In genomic region chr1:39609618-39610331, GRCh38 we compare ENCODE assay signal across 8 cellular contexts. TPM values are rescaled to one million over a fixed set of nuclear protein-coding genes. Genes with fewer than 3 reads are reported as not detected.
DNase-seq lines count a peak whose midpoint lies in the region; ATAC-seq, FAIRE-seq and TF ChIP-seq lines count a peak whose summit lies in the region.

No MANE protein-coding gene starts in this region.

- WGBS in stomach, 5 donors: 27 to 42% (median 34%) methylated on average over 29 to 42 of the region's 42 CpGs

- peak; percentile 6 for DNase-seq in NK-92 treated with Interleukin-12 subunit alpha and Interleukin-12 subunit beta, amount 100 ng/mL, for 24 hours (lab: John Stamatoyannopoulos, UW)
- DNase-seq in NK-92 (lab: John Stamatoyannopoulos, UW; ENCODE audit: unreplicated experiment) (no peak), NCI-H748 (lab: John Stamatoyannopoulos, UW; ENCODE audit: unreplicated experiment) (peak; percentile 93), endothelial cell of umbilical vein (ENCODE audit: low read depth, low spot score) (peak; percentile 30), stomach (peak; percentile 73)
- peak; percentile 92 for DNase-seq in activated CD8-positive, alpha-beta memory T cell treated with anti-CD3 and anti-CD28 coated beads for 24 hours

- H2AFZ ChIP-seq in endothelial cell of umbilical vein (ENCODE audit: low read depth, low read length): peak overlapping the region; percentile 68

- no peaks in the 10 kb centered on the region for H3K9me3 ChIP-seq in endothelial cell of umbilical vein (replicated peaks; ENCODE audit: control insufficient read depth, insufficient read depth, low read length)
- no peaks in the 10 kb centered on the region for H3K9me3 ChIP-seq in stomach

- BruUV-seq in endothelial cell of umbilical vein (replicated peaks; lab: Mats Ljungman, UMichigan): no TSS peak

- no peak overlapping the region for H3K4me3 ChIP-seq in endothelial cell of umbilical vein (replicated peaks in 1 of 3; ENCODE audit: insufficient read depth in 1 of 3, low read depth in 1 of 3, low read length in 3 of 3)
- H3K4me3 ChIP-seq in stomach: no peak overlapping the region

- H3K4me3 Mint-ChIP-seq in nephron: no peak overlapping the region

- H3K27me3 ChIP-seq in endothelial cell of umbilical vein (ENCODE audit: control insufficient read depth in 2 of 2, insufficient read depth in 2 of 2, low read length in 2 of 2) (peaks cover 0 to 5% of the 10 kb centered on the region in 2 experiments), stomach (peaks cover 0 to 18% (median 0%) of the 10 kb centered on the region in 3 donors)

- peaks cover 7% of the 10 kb centered on the region for H3K36me3 Mint-ChIP-seq in nephron (ENCODE audit: low read depth)

- no peak overlapping the region for H3K27ac ChIP-seq in endothelial cell of umbilical vein (ENCODE audit: insufficient read depth, low read depth, low read length)
- peak overlapping the region in 1 of 5 donors; percentile 21 for H3K27ac ChIP-seq in stomach

- no peak overlapping the region for H3K9ac ChIP-seq in endothelial cell of umbilical vein (replicated peaks; ENCODE audit: extremely low read depth, insufficient read depth, low read length)

- no peak overlapping the region for H3K4me2 ChIP-seq in endothelial cell of umbilical vein (ENCODE audit: insufficient read depth, low read length)

- dilution Hi-C loops in endothelial cell of umbilical vein (cut with MboI; ENCODE audit: extremely low pct_ligation_motif_present, low sequenced_read_pairs): no loop called here

- H3K79me2 ChIP-seq in endothelial cell of umbilical vein (ENCODE audit: control insufficient read depth, insufficient read depth, low read length): no peaks in the 10 kb centered on the region

- peaks cover 5% of the 10 kb centered on the region for H3K4me1 Mint-ChIP-seq in nephron

- no peaks in the 10 kb centered on the region for H3K9me1 ChIP-seq in endothelial cell of umbilical vein (replicated peaks; ENCODE audit: control insufficient read depth, extremely low read depth, insufficient read depth, low read length)

- intact Hi-C loops in endothelial cell of umbilical vein (cut with micrococcal nuclease): no loop called here
- intact Hi-C loops in stomach (cut with DNase I; ENCODE audit: low total_unique reads): loop anchor here (5.0 kb wide), 2 partner anchors 43 to 113 kb away; no protein-coding TSS in a partner anchor

- H4K20me1 ChIP-seq in endothelial cell of umbilical vein (replicated peaks; ENCODE audit: control insufficient read depth, extremely low read depth, insufficient read depth, low read length): no peaks in the 10 kb centered on the region

- CTCF ChIA-PET in endothelial cell of umbilical vein (lab: Charles Lee): interaction anchor here (0.8 to 2.9 kb wide), 10 partner anchors 12 to 511 kb away, joined by 3 to 14 read pairs (median 4); no protein-coding TSS in a partner anchor

- H3K27ac Mint-ChIP-seq in nephron: no peak overlapping the region

- POLR2A ChIA-PET in endothelial cell of umbilical vein (lab: Charles Lee): no interaction called here

- no peaks in the 10 kb centered on the region for H3K4me1 ChIP-seq in endothelial cell of umbilical vein (ENCODE audit: control insufficient read depth, extremely low read depth, insufficient read depth, low read length)
- peaks cover 0 to 18% (median 7%) of the 10 kb centered on the region in 4 donors for H3K4me1 ChIP-seq in stomach

- TF ChIP-seq POLR2A in endothelial cell of umbilical vein (IDR thresholded peaks at IDR 0.05; ENCODE audit: low read depth, low read length): no peak
- no peak for TF ChIP-seq POLR2A in stomach (IDR thresholded peaks at IDR 0.05)

- peak; percentile 83 for FAIRE-seq in endothelial cell of umbilical vein (lab: Jason Lieb, UNC)

- no peaks in the 10 kb centered on the region for H3K27me3 Mint-ChIP-seq in nephron (ENCODE audit: low read depth)

- H3K36me3 ChIP-seq in endothelial cell of umbilical vein (ENCODE audit: control insufficient read depth in 2 of 2, extremely low read depth in 1 of 2, insufficient read depth in 2 of 2, low read length in 2 of 2) (no peaks in the 10 kb centered on the region), stomach (no peaks in the 10 kb centered on the region)

- no peak for TF ChIP-seq EP300 in stomach (IDR thresholded peaks at IDR 0.05)

- H3K9me3 Mint-ChIP-seq in nephron: no peaks in the 10 kb centered on the region

- TF ChIP-seq CTCF in endothelial cell of umbilical vein (IDR thresholded peaks at IDR 0.05; ENCODE audit: extremely low read depth in 1 of 2, insufficient read depth in 1 of 2, low read depth in 1 of 2, low read length in 2 of 2): peak; percentile 88 to 93
- peak; percentile 49 to 64 (median 56) for TF ChIP-seq CTCF in nephron (IDR thresholded peaks at IDR 0.05; ENCODE audit: unreplicated experiment in 3 of 3)
- peak in 3 of 7 experiments; percentile 55 to 75 (median 59) for TF ChIP-seq CTCF in stomach (IDR thresholded peaks at IDR 0.05)

- no peak for ATAC-seq in GM21367 (IDR thresholded peaks at IDR 0.05; ENCODE audit: unreplicated experiment)

TF ChIP-seq in endothelial cell of umbilical vein, 7 proteins besides CTCF, POLR2A, EP300 and RAD21:
- TF ChIP-seq MYC (IDR thresholded peaks at IDR 0.05; ENCODE audit: low read depth, low read length): no peak
- peak; percentile 22 for TF ChIP-seq EZH2 (IDR thresholded peaks at IDR 0.05; ENCODE audit: borderline replicate concordance, low read depth, low read length, severe bottlenecking)

RNA-seq across cellular contexts. Expression of gene HEYL, which starts 29.7 kb away (rescaled TPM):
- not detected in 2 replicates for total RNA-seq in endothelial cell of umbilical vein
- not detected in 2 replicates for polyA plus RNA-seq in endothelial cell of umbilical vein
- polyA plus RNA-seq in endothelial cell of umbilical vein (2011; cell fraction: cytosol; rRNA removed): not detected in 2 replicates
- polyA plus RNA-seq in endothelial cell of umbilical vein (2011; cell fraction: nucleus; rRNA removed): 0.03 and 0.04 TPM in 2 replicates
- polyA plus RNA-seq in endothelial cell of umbilical vein (2012): 0.07 TPM in 1 of 2 replicates, not detected in the other
- polyA minus RNA-seq in endothelial cell of umbilical vein: 0.04 and 0.12 TPM in 2 replicates
- not detected for polyA minus RNA-seq in endothelial cell of umbilical vein (2011; cell fraction: cytosol; rRNA and poly(A)+ RNA removed)
- not detected in 2 replicates for polyA minus RNA-seq in endothelial cell of umbilical vein (2011; cell fraction: nucleus; rRNA and poly(A)+ RNA removed)
- 1 to 10 TPM in 2 of 5 donors, under 1 TPM in 2, not detected in 1; 0.45 to 4.8 (median 2.2) TPM for total RNA-seq in stomach
- 1 to 10 TPM; 1.0 to 6.0 (median 3.4) TPM for polyA plus RNA-seq in stomach

RNA-seq across cellular contexts. Expression of gene PABPC4, which starts 33.2 kb away (rescaled TPM):
- total RNA-seq in endothelial cell of umbilical vein (282 and 302 TPM in 2 replicates), stomach (100 to 1,000 TPM; 134 to 236 (median 174) TPM)
- polyA plus RNA-seq in endothelial cell of umbilical vein (102 and 114 TPM in 2 replicates), stomach (100 to 1,000 TPM; 173 to 231 (median 222) TPM)
- 110 and 114 TPM in 2 replicates for polyA plus RNA-seq in endothelial cell of umbilical vein (2011; cell fraction: cytosol; rRNA removed)
- 269 and 284 TPM in 2 replicates for polyA plus RNA-seq in endothelial cell of umbilical vein (2011; cell fraction: nucleus; rRNA removed)
- 220 and 260 TPM in 2 replicates for polyA plus RNA-seq in endothelial cell of umbilical vein (2012)
- 139 and 157 TPM in 2 replicates for polyA minus RNA-seq in endothelial cell of umbilical vein
- polyA minus RNA-seq in endothelial cell of umbilical vein (2011; cell fraction: cytosol; rRNA and poly(A)+ RNA removed): 213 TPM
- 80.1 and 81.2 TPM in 2 replicates for polyA minus RNA-seq in endothelial cell of umbilical vein (2011; cell fraction: nucleus; rRNA and poly(A)+ RNA removed)
